Comparison of ENCODE assay signal across 10 cellular contexts in genomic region chr21:29235714-29236197, GRCh38.
A peak's percentile ranks its signal among the peaks of the same experiment; 100 is the strongest.
DNase-seq lines count a peak whose midpoint lies in the region; ATAC-seq and TF ChIP-seq lines count a peak whose summit lies in the region.
"Had no signal": no experiment of that assay in that cellular context is flagged by ENCODE, and none has a peak within 500 bp of the region (broad histone marks: within the 10 kb centered on the region; RNA-seq: fewer than 3 reads in every experiment).

No MANE protein-coding gene starts in this region.

- H3K4me1 ChIP-seq in GM23338 (ENCODE audit: insufficient read depth) (no peaks in the 10 kb centered on the region), smooth muscle cell (ENCODE audit: low read depth) (peaks cover 8% of the 10 kb centered on the region), HAP-1 (no peaks in the 10 kb centered on the region)

- H3K4me3 ChIP-seq in GM23338 (no peak overlapping the region), smooth muscle cell (no peak overlapping the region), HAP-1 (no peak overlapping the region)
- H3K4me3 ChIP-seq: Peyer's patch had no signal

- WGBS in smooth muscle cell (ENCODE audit: low lambda C conversion rate): 73% methylated on average over 4 of the region's 4 CpGs

- H4K20me1 ChIP-seq in GM23338 (replicated peaks; ENCODE audit: insufficient read depth) (no peaks in the 10 kb centered on the region), smooth muscle cell (ENCODE audit: low read depth) (no peaks in the 10 kb centered on the region)

- ATAC-seq in GM18868 (IDR thresholded peaks at IDR 0.05; ENCODE audit: unreplicated experiment): peak; percentile 61
- no peak for ATAC-seq in GM23338
- ATAC-seq in HG03520 (IDR thresholded peaks at IDR 0.05; ENCODE audit: unreplicated experiment): peak; percentile 55
- ATAC-seq in naive thymus-derived CD8-positive, alpha-beta T cell: no peak

- peaks cover 8% of the 10 kb centered on the region for H3K4me1 Mint-ChIP-seq in GM23338
- peaks cover 2 to 29% (median 11%) of the 10 kb centered on the region in 4 donors for H3K4me1 Mint-ChIP-seq in naive thymus-derived CD8-positive, alpha-beta T cell

- DNase-seq in GM23338 (ENCODE audit: low spot score): no peak
- no peak for DNase-seq in smooth muscle cell (lab: John Stamatoyannopoulos, UW; ENCODE audit: unreplicated experiment)
- no peak for DNase-seq in naive thymus-derived CD8-positive, alpha-beta T cell
- DNase-seq in NCI-H1436 (lab: John Stamatoyannopoulos, UW): no peak
- DNase-seq in HAP-1 (ENCODE audit: low spot score in 2 of 2): no peak
- no peak for DNase-seq in DMS53 (lab: John Stamatoyannopoulos, UW)
- DNase-seq: occipital lobe, Peyer's patch had no signal

- H3K9me3 ChIP-seq in smooth muscle cell (replicated peaks; ENCODE audit: low read depth) (no peaks in the 10 kb centered on the region), HAP-1 (no peaks in the 10 kb centered on the region)
- H3K9me3 ChIP-seq: Peyer's patch had no signal

- H3K27me3 ChIP-seq in GM23338 (ENCODE audit: insufficient read depth): no peaks in the 10 kb centered on the region
- no peaks in the 10 kb centered on the region for H3K27me3 ChIP-seq in smooth muscle cell (ENCODE audit: low read depth)
- 0 out of 2 replicates have a peak, but pooled peaks cover 3% of the 10 kb centered on the region for H3K27me3 ChIP-seq in HAP-1 (ENCODE audit: low read depth)
- H3K27me3 ChIP-seq: Peyer's patch had no signal

- H2AFZ ChIP-seq in GM23338 (peak overlapping the region; percentile 72), smooth muscle cell (ENCODE audit: low read depth) (peak overlapping the region; percentile 10)

- no peak overlapping the region for H3K4me2 ChIP-seq in GM23338
- no peak overlapping the region for H3K4me2 ChIP-seq in smooth muscle cell

- H3K9ac ChIP-seq in smooth muscle cell (ENCODE audit: low read depth): peak overlapping the region; percentile 6

- H3K9me2 ChIP-seq in GM23338 (ENCODE audit: insufficient read depth): peaks cover 8% of the 10 kb centered on the region; the same call in 1 of the 2 replicates

- H3F3A ChIP-seq in GM23338 (replicated peaks; ENCODE audit: low read depth): no peaks in the 10 kb centered on the region
- H3F3A ChIP-seq in smooth muscle cell (ENCODE audit: low read depth): no peaks in the 10 kb centered on the region

- H3K4me3 Mint-ChIP-seq in GM23338: no peak overlapping the region
- peak overlapping the region in 1 of 10 donors; percentile 2 for H3K4me3 Mint-ChIP-seq in naive thymus-derived CD8-positive, alpha-beta T cell

- H3K9me3 Mint-ChIP-seq in GM23338: no peaks in the 10 kb centered on the region
- no peaks in the 10 kb centered on the region for H3K9me3 Mint-ChIP-seq in naive thymus-derived CD8-positive, alpha-beta T cell

- H3K36me3 ChIP-seq in GM23338 (ENCODE audit: insufficient read depth) (no peaks in the 10 kb centered on the region), smooth muscle cell (ENCODE audit: low read depth) (no peaks in the 10 kb centered on the region), HAP-1 (replicated peaks) (no peaks in the 10 kb centered on the region)
- H3K36me3 ChIP-seq: Peyer's patch had no signal

- H3K27me3 Mint-ChIP-seq in GM23338 (ENCODE audit: insufficient read depth, low read depth, poor library complexity): peaks cover 2% of the 10 kb centered on the region
- peaks cover 0 to 2% (median 0%) of the 10 kb centered on the region in 5 donors for H3K27me3 Mint-ChIP-seq in naive thymus-derived CD8-positive, alpha-beta T cell

- H3K27ac ChIP-seq in GM23338 (ENCODE audit: low read depth) (no peak overlapping the region), smooth muscle cell (ENCODE audit: low read depth) (peak overlapping the region; percentile 71)
- H3K27ac ChIP-seq: Peyer's patch had no signal

- POLR2A ChIA-PET in naive thymus-derived CD8-positive, alpha-beta T cell (lab: Charles Lee): interaction anchor here (0.6 kb wide), 1 partner anchor 30 kb away, joined by 4 read pairs; no protein-coding TSS in a partner anchor

- in situ Hi-C loops in HAP-1 (cut with MboI; ENCODE audit: low sequenced_read_pairs): no loop called here

- H3K79me2 ChIP-seq in GM23338 (replicated peaks; ENCODE audit: insufficient read depth): no peaks in the 10 kb centered on the region
- H3K79me2 ChIP-seq in smooth muscle cell (ENCODE audit: low read depth): no peaks in the 10 kb centered on the region

- no peaks in the 10 kb centered on the region for H3K36me3 Mint-ChIP-seq in GM23338 (ENCODE audit: low read depth)
- no peaks in the 10 kb centered on the region for H3K36me3 Mint-ChIP-seq in naive thymus-derived CD8-positive, alpha-beta T cell

- H3K27ac Mint-ChIP-seq in GM23338: no peak overlapping the region
- no peak overlapping the region for H3K27ac Mint-ChIP-seq in naive thymus-derived CD8-positive, alpha-beta T cell

- TF ChIP-seq CTCF in GM23338 (conservative IDR thresholded peaks at IDR 0.05; ENCODE audit: low read depth in 2 of 2) (no peak), smooth muscle cell (IDR thresholded peaks at IDR 0.05; ENCODE audit: borderline replicate concordance, insufficient read depth, poor library complexity, severe bottlenecking) (no peak)

TF ChIP-seq in GM23338, 12 proteins besides CTCF, POLR2A, EP300 and RAD21 (continues in another document):
- TF ChIP-seq JUNB (IDR thresholded peaks at IDR 0.05; ENCODE audit: unreplicated experiment) (no peak), POLR2AphosphoS5 (IDR thresholded peaks at IDR 0.05; ENCODE audit: low read depth) (no peak), EZH2phosphoT487 (IDR thresholded peaks at IDR 0.05; ENCODE audit: unreplicated experiment) (no peak), ETS1 (IDR thresholded peaks at IDR 0.05) (no peak), ZNF114 (CRISPR knock-in tag; IDR thresholded peaks at IDR 0.05) (no peak), REST (IDR thresholded peaks at IDR 0.05; ENCODE audit: unreplicated experiment) (no peak)

Comparison
In these comparisons a context has a peak if more than half of its experiments do, and no peak if none do; other contexts are left out.
1. ATAC-seq: peak in GM18868 (single experiment) and HG03520 (single experiment); none in GM23338 (single experiment) and naive thymus-derived CD8-positive, alpha-beta T cell (0 of 2).